10 cellular contexts compared by ENCODE assay signal in genomic region chr18:34592961-34593382, GRCh38.
DNase-seq lines count a peak whose midpoint lies in the region; ATAC-seq, FAIRE-seq and TF ChIP-seq lines count a peak whose summit lies in the region.
"Had no signal": no experiment of that assay in that cellular context is flagged by ENCODE, and none has a peak within 500 bp of the region (broad histone marks: within the 10 kb centered on the region; RNA-seq: fewer than 3 reads in every experiment).

No MANE protein-coding gene starts in this region.

- DNase-seq in NCI-H510A treated with DMSO at 0.1 percent for 48 hours (lab: John Stamatoyannopoulos, UW), result peak; percentile 86
- peak; percentile 26 for DNase-seq in endothelial cell (ENCODE audit: low spot score)
- peak; percentile 34 for DNase-seq in lung (ENCODE audit: low spot score)
- peak; percentile 39 to 78 for DNase-seq in tibial artery
- no peak for DNase-seq in H54 (ENCODE audit: insufficient read length, low spot score)
- DNase-seq in HT-29 (ENCODE audit: low spot score), result no peak

- no peak for FAIRE-seq in H54 (lab: Jason Lieb, UNC)

- H3K36me3 ChIP-seq in lung (ENCODE audit: control insufficient read depth in 2 of 2, insufficient read depth in 2 of 2, low read length in 2 of 2) (no peaks in the 10 kb centered on the region), tibial artery (no peaks in the 10 kb centered on the region)

- no peak for TF ChIP-seq CTCF in endothelial cell (IDR thresholded peaks at IDR 0.05; ENCODE audit: unreplicated experiment)
- TF ChIP-seq CTCF in lung (IDR thresholded peaks at IDR 0.05; ENCODE audit: control extremely low read depth, extremely low read depth), result no peak
- TF ChIP-seq CTCF in tibial artery (IDR thresholded peaks at IDR 0.05), result no peak

- no peaks in the 10 kb centered on the region for H3K9me3 Mint-ChIP-seq in endothelial cell (ENCODE audit: unreplicated experiment)
- H3K9me3 Mint-ChIP-seq: stimulated activated naive CD8-positive, alpha-beta T cell treated with anti-CD3 and anti-CD28 coated beads, Interleukin-15, Interleukin-2, amounts not matched to agents 100 ng/mL and 50 ng/mL, for 24 hours had no signal

- H3K4me1 Mint-ChIP-seq in endothelial cell (ENCODE audit: unreplicated experiment), result no peaks in the 10 kb centered on the region
- H3K4me1 Mint-ChIP-seq: activated naive CD4-positive, alpha-beta T cell treated with anti-CD3 and anti-CD28 coated beads, Interleukin-2, amount 50 U/mL, for 24 hours had no signal

- no peak overlapping the region for H3K4me3 Mint-ChIP-seq in endothelial cell (ENCODE audit: unreplicated experiment)
- H3K4me3 Mint-ChIP-seq: activated naive CD4-positive, alpha-beta T cell treated with anti-CD3 and anti-CD28 coated beads, Interleukin-2, amount 50 U/mL, for 24 hours; stimulated activated naive CD8-positive, alpha-beta T cell treated with anti-CD3 and anti-CD28 coated beads, Interleukin-15, Interleukin-2, amounts not matched to agents 100 ng/mL and 50 ng/mL, for 24 hours had no signal

- H3K36me3 Mint-ChIP-seq in endothelial cell (ENCODE audit: low read depth, unreplicated experiment), result no peaks in the 10 kb centered on the region
- H3K36me3 Mint-ChIP-seq: activated naive CD4-positive, alpha-beta T cell treated with anti-CD3 and anti-CD28 coated beads, Interleukin-2, amount 50 U/mL, for 24 hours had no signal

- H3K4me1 ChIP-seq in lung (ENCODE audit: control insufficient read depth in 2 of 2, insufficient read depth in 2 of 2, low read length in 2 of 2) (peaks cover 2 to 11% of the 10 kb centered on the region in 2 donors), tibial artery (peaks cover 0 to 60% (median 23%) of the 10 kb centered on the region in 4 donors)

- peaks cover 2% of the 10 kb centered on the region for H3K27me3 Mint-ChIP-seq in endothelial cell (ENCODE audit: unreplicated experiment)

- ATAC-seq in lung (ENCODE audit: insufficient read depth, low FRiP score) (peak; percentile 78), HG03175 (IDR thresholded peaks at IDR 0.05; ENCODE audit: unreplicated experiment) (no peak), HG02973 (IDR thresholded peaks at IDR 0.05; ENCODE audit: unreplicated experiment) (no peak)

- H3K9me3 ChIP-seq in lung (ENCODE audit: control insufficient read depth in 2 of 2, insufficient read depth in 1 of 2, low read length in 1 of 2), result no peaks in the 10 kb centered on the region
- no peaks in the 10 kb centered on the region for H3K9me3 ChIP-seq in tibial artery

- H3K27ac ChIP-seq in lung (ENCODE audit: low read depth in 1 of 2, low read length in 1 of 2) (peak overlapping the region; percentile 27 to 76), tibial artery (peak overlapping the region; percentile 62 to 78)

- H3K4me3 ChIP-seq in lung, result no peak overlapping the region
- peak overlapping the region; percentile 51 to 55 for H3K4me3 ChIP-seq in tibial artery

- TF ChIP-seq POLR2A in H54 (IDR thresholded peaks at IDR 0.05; ENCODE audit: low read depth, low read length), result no peak

- intact Hi-C loops in tibial artery (cut with DNase I; ENCODE audit: low total_unique reads), result loop anchor here (10.0 kb wide), 3 partner anchors 52 to 192 kb away; no protein-coding TSS in a partner anchor

- H3K27me3 ChIP-seq in lung (ENCODE audit: control insufficient read depth, insufficient read depth) (no peaks in the 10 kb centered on the region), tibial artery (no peaks in the 10 kb centered on the region)

- H3K27ac Mint-ChIP-seq in endothelial cell (ENCODE audit: unreplicated experiment), result no peak overlapping the region
- H3K27ac Mint-ChIP-seq: activated naive CD4-positive, alpha-beta T cell treated with anti-CD3 and anti-CD28 coated beads, Interleukin-2, amount 50 U/mL, for 24 hours; stimulated activated naive CD8-positive, alpha-beta T cell treated with anti-CD3 and anti-CD28 coated beads, Interleukin-15, Interleukin-2, amounts not matched to agents 100 ng/mL and 50 ng/mL, for 24 hours had no signal

- WGBS in lung, 2 donors, result 26 to 33% methylated on average over 8 of the region's 8 CpGs

Comparison
In these comparisons a context has a peak if more than half of its experiments do, and no peak if none do; other contexts are left out.
1. DNase-seq: peak in NCI-H510A treated with DMSO at 0.1 percent for 48 hours (single experiment), endothelial cell (single experiment), lung (single experiment) and tibial artery (2 of 2); none in H54 (single experiment) and HT-29 (single experiment).